Comparison of ENCODE assay signal across 9 cellular contexts in genomic region chr12:47725893-47726292, GRCh38. TPM values are rescaled to one million over a fixed set of nuclear protein-coding genes. Genes with fewer than 3 reads are reported as not detected.
DNase-seq lines count a peak whose midpoint lies in the region; ATAC-seq and TF ChIP-seq lines count a peak whose summit lies in the region.
"Had no signal": no experiment of that assay in that cellular context is flagged by ENCODE, and none has a peak within 500 bp of the region (broad histone marks: within the 10 kb centered on the region; RNA-seq: fewer than 3 reads in every experiment).

No MANE protein-coding gene starts in this region.

- peaks cover 3% of the 10 kb centered on the region for H3K36me3 Mint-ChIP-seq in activated T-cell treated with anti-CD3 and anti-CD28 coated beads, Interleukin-2, amount 50 U/mL, for 4 hours (ENCODE audit: insufficient read depth)
- no peaks in the 10 kb centered on the region for H3K36me3 Mint-ChIP-seq in activated T-cell treated with anti-CD3 and anti-CD28 coated beads, Interleukin-2, amount 50 U/mL, for 24 hours (ENCODE audit: low read depth)
- H3K36me3 Mint-ChIP-seq in stimulated activated memory B cell treated with anti-CD40 and anti-IgM and Interleukin-4, amounts not matched to agents 10 μg/mL and 1 μg/mL and 100 μg/mL, for 72 hours = peaks cover 36% of the 10 kb centered on the region
- H3K36me3 Mint-ChIP-seq in progenitor cell of endocrine pancreas (ENCODE audit: insufficient read depth) = no peaks in the 10 kb centered on the region

- TF ChIP-seq CTCF in progenitor cell of endocrine pancreas (IDR thresholded peaks at IDR 0.05; ENCODE audit: unreplicated experiment) = no peak
- no peak for TF ChIP-seq CTCF in BE2C (IDR thresholded peaks at IDR 0.05; ENCODE audit: low read depth, low read length)

- no peak overlapping the region for H3K4me3 ChIP-seq in BE2C (ENCODE audit: low read depth, low read length)
- H3K4me3 ChIP-seq: ovary had no signal

- H3K4me1 ChIP-seq in BE2C = no peaks in the 10 kb centered on the region

- no peaks in the 10 kb centered on the region for H3K9me3 ChIP-seq in BE2C
- H3K9me3 ChIP-seq: ovary had no signal

- H3K27me3 ChIP-seq in BE2C = no peaks in the 10 kb centered on the region
- H3K27me3 ChIP-seq: ovary had no signal

- H3K27me3 Mint-ChIP-seq in activated T-cell treated with anti-CD3 and anti-CD28 coated beads, Interleukin-2, amount 50 U/mL, for 4 hours (ENCODE audit: low read depth) = no peaks in the 10 kb centered on the region
- no peaks in the 10 kb centered on the region for H3K27me3 Mint-ChIP-seq in activated T-cell treated with anti-CD3 and anti-CD28 coated beads, Interleukin-2, amount 50 U/mL, for 24 hours
- no peaks in the 10 kb centered on the region for H3K27me3 Mint-ChIP-seq in stimulated activated memory B cell treated with anti-CD40 and anti-IgM and Interleukin-4, amounts not matched to agents 10 μg/mL and 1 μg/mL and 100 μg/mL, for 72 hours
- no peaks in the 10 kb centered on the region for H3K27me3 Mint-ChIP-seq in progenitor cell of endocrine pancreas

- no peaks in the 10 kb centered on the region for H3K9me3 Mint-ChIP-seq in activated T-cell treated with anti-CD3 and anti-CD28 coated beads, Interleukin-2, amount 50 U/mL, for 4 hours
- no peaks in the 10 kb centered on the region for H3K9me3 Mint-ChIP-seq in activated T-cell treated with anti-CD3 and anti-CD28 coated beads, Interleukin-2, amount 50 U/mL, for 24 hours
- H3K9me3 Mint-ChIP-seq in stimulated activated memory B cell treated with anti-CD40 and anti-IgM and Interleukin-4, amounts not matched to agents 10 μg/mL and 1 μg/mL and 100 μg/mL, for 72 hours = no peaks in the 10 kb centered on the region
- H3K9me3 Mint-ChIP-seq in progenitor cell of endocrine pancreas (ENCODE audit: low read depth) = no peaks in the 10 kb centered on the region

- H3K36me3 ChIP-seq in BE2C = no peaks in the 10 kb centered on the region
- H3K36me3 ChIP-seq: ovary had no signal

- no peak overlapping the region for H3K27ac Mint-ChIP-seq in activated T-cell treated with anti-CD3 and anti-CD28 coated beads, Interleukin-2, amount 50 U/mL, for 24 hours
- peak overlapping the region; percentile 15 for H3K27ac Mint-ChIP-seq in stimulated activated memory B cell treated with anti-CD40 and anti-IgM and Interleukin-4, amounts not matched to agents 10 μg/mL and 1 μg/mL and 100 μg/mL, for 72 hours
- no peak overlapping the region for H3K27ac Mint-ChIP-seq in progenitor cell of endocrine pancreas

- no peak overlapping the region for H3K4me3 Mint-ChIP-seq in activated T-cell treated with anti-CD3 and anti-CD28 coated beads, Interleukin-2, amount 50 U/mL, for 4 hours
- no peak overlapping the region for H3K4me3 Mint-ChIP-seq in activated T-cell treated with anti-CD3 and anti-CD28 coated beads, Interleukin-2, amount 50 U/mL, for 24 hours
- H3K4me3 Mint-ChIP-seq in stimulated activated memory B cell treated with anti-CD40 and anti-IgM and Interleukin-4, amounts not matched to agents 10 μg/mL and 1 μg/mL and 100 μg/mL, for 72 hours = no peak overlapping the region
- no peak overlapping the region for H3K4me3 Mint-ChIP-seq in progenitor cell of endocrine pancreas (ENCODE audit: low read depth)

- no peak for DNase-seq in activated T-cell treated with anti-CD3 and anti-CD28 coated beads, Interleukin-2, amount 50 U/mL, for 4 hours
- DNase-seq in activated T-cell treated with anti-CD3 and anti-CD28 coated beads, Interleukin-2, amount 50 U/mL, for 24 hours = no peak
- peak; percentile 76 for DNase-seq in amniotic epithelial cell (ENCODE audit: low read depth)
- no peak for DNase-seq in hippocampal formation (lab: John Stamatoyannopoulos, UW)
- DNase-seq in progenitor cell of endocrine pancreas (ENCODE audit: low spot score, unreplicated experiment) = no peak
- DNase-seq in BE2C = no peak

- peaks cover 18% of the 10 kb centered on the region for H3K4me1 Mint-ChIP-seq in activated T-cell treated with anti-CD3 and anti-CD28 coated beads, Interleukin-2, amount 50 U/mL, for 4 hours (ENCODE audit: low read depth)
- peaks cover 27% of the 10 kb centered on the region for H3K4me1 Mint-ChIP-seq in activated T-cell treated with anti-CD3 and anti-CD28 coated beads, Interleukin-2, amount 50 U/mL, for 24 hours (ENCODE audit: low read depth)
- peaks cover 38% of the 10 kb centered on the region for H3K4me1 Mint-ChIP-seq in stimulated activated memory B cell treated with anti-CD40 and anti-IgM and Interleukin-4, amounts not matched to agents 10 μg/mL and 1 μg/mL and 100 μg/mL, for 72 hours
- H3K4me1 Mint-ChIP-seq in progenitor cell of endocrine pancreas (ENCODE audit: low read depth) = peaks cover 18% of the 10 kb centered on the region

- peak; percentile 65 to 66 for ATAC-seq in activated T-cell treated with anti-CD3 and anti-CD28 coated beads, Interleukin-2, amount 50 U/mL, for 4 hours
- peak; percentile 77 for ATAC-seq in HG02981 (IDR thresholded peaks at IDR 0.05; ENCODE audit: unreplicated experiment)
- ATAC-seq in stimulated activated memory B cell treated with anti-CD40 and anti-IgM and Interleukin-4, amounts not matched to agents 10 μg/mL and 1 μg/mL and 100 μg/mL, for 72 hours = peak; percentile 71

RNA-seq across cellular contexts. Expression of gene ENDOU, which starts 0.6 kb away (rescaled TPM):
- under 1 TPM in 1 of 3 donors, not detected in 2; 0.14 TPM for total RNA-seq in activated T-cell treated with anti-CD3 and anti-CD28 coated beads, Interleukin-2, amount 50 U/mL, for 4 hours
- not detected in 2 replicates for total RNA-seq in progenitor cell of endocrine pancreas
- polyA plus RNA-seq in BE2C (2012; ENCODE audit: insufficient read depth, insufficient read length, low read depth) = not detected

RNA-seq across cellular contexts. Expression of gene RPAP3, which starts 20.1 kb away (rescaled TPM):
- 10 to 100 TPM; 60.0 to 73.9 (median 61.2) TPM for total RNA-seq in activated T-cell treated with anti-CD3 and anti-CD28 coated beads, Interleukin-2, amount 50 U/mL, for 4 hours
- total RNA-seq in progenitor cell of endocrine pancreas = 36.4 and 39.8 TPM in 2 replicates
- 12.9 TPM for polyA plus RNA-seq in BE2C (2012; ENCODE audit: insufficient read depth, insufficient read length, low read depth)

RNA-seq across cellular contexts. Expression of gene RAPGEF3, which starts 32.8 kb away (rescaled TPM):
- total RNA-seq in activated T-cell treated with anti-CD3 and anti-CD28 coated beads, Interleukin-2, amount 50 U/mL, for 4 hours = 1 to 10 TPM in 1 of 3 donors, under 1 TPM in 2; 0.55 to 1.3 (median 0.66) TPM
- total RNA-seq in progenitor cell of endocrine pancreas = 1.2 and 1.7 TPM in 2 replicates
- 22.4 TPM for polyA plus RNA-seq in BE2C (2012; ENCODE audit: insufficient read depth, insufficient read length, low read depth)

RNA-seq across cellular contexts. Expression of gene SLC48A1, which starts 47.1 kb away (rescaled TPM):
- total RNA-seq in activated T-cell treated with anti-CD3 and anti-CD28 coated beads, Interleukin-2, amount 50 U/mL, for 4 hours = 1 to 10 TPM; 4.0 to 5.2 (median 5.0) TPM
- total RNA-seq in progenitor cell of endocrine pancreas = 15.1 and 16.2 TPM in 2 replicates
- polyA plus RNA-seq in BE2C (2012; ENCODE audit: insufficient read depth, insufficient read length, low read depth) = 65.5 TPM
